In genomic region chr1:44033756-44034155, GRCh38 we compare ENCODE assay signal across 1 cellular context.
TF ChIP-seq lines count a peak whose summit lies in the region.

No MANE protein-coding gene starts in this region.

TF ChIP-seq in K562, 482 proteins besides CTCF, POLR2A, EP300 and RAD21:
- TF ChIP-seq HDAC1 (IDR thresholded peaks at IDR 0.05) (no peak), HMGN3 (IDR thresholded peaks at IDR 0.05; ENCODE audit: borderline replicate concordance, extremely low read depth, insufficient read length, low read depth, low read length) (peak; percentile 29), CGGBP1 (CRISPR knock-in tag; IDR thresholded peaks at IDR 0.05) (no peak), ETS1 (conservative IDR thresholded peaks at IDR 0.05; ENCODE audit: control insufficient read depth, low read depth, low read length) (no peak), ZNF280B (CRISPR knock-in tag; IDR thresholded peaks at IDR 0.05) (no peak), POLR2G (IDR thresholded peaks at IDR 0.05; ENCODE audit: low read depth, low read length) (peak; percentile 34; the same call in 1 of the 2 replicates), PCBP2 (IDR thresholded peaks at IDR 0.05; ENCODE audit: low read depth, low read length, poor library complexity, severe bottlenecking) (no peak), ZNF134 (CRISPR knock-in tag; conservative IDR thresholded peaks at IDR 0.05) (no peak), PHF20 (IDR thresholded peaks at IDR 0.05; ENCODE audit: partially characterized antibody) (no peak), ZNF740 (CRISPR knock-in tag; IDR thresholded peaks at IDR 0.05) (no peak), ZNF740 (tag; IDR thresholded peaks at IDR 0.05) (no peak), KDM4B (IDR thresholded peaks at IDR 0.05; ENCODE audit: borderline replicate concordance in 2 of 2, low read depth in 1 of 2) (no peak), SRF (CRISPR knock-in tag; IDR thresholded peaks at IDR 0.05) (no peak), SPI1 (IDR thresholded peaks at IDR 0.05; ENCODE audit: borderline replicate concordance, low read depth, low read length) (no peak), RBM22 (IDR thresholded peaks at IDR 0.05; ENCODE audit: low read depth, low read length, poor library complexity, severe bottlenecking) (no peak), SNAPC5 (CRISPR knock-in tag; IDR thresholded peaks at IDR 0.05) (no peak), NBN (IDR thresholded peaks at IDR 0.05; ENCODE audit: low read depth) (no peak)
- TF ChIP-seq, protein P1, sequence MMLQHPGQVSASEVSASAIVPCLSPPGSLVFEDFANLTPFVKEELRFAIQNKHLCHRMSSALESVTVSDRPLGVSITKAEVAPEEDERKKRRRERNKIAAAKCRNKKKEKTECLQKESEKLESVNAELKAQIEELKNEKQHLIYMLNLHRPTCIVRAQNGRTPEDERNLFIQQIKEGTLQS (IDR thresholded peaks at IDR 0.05), result no peak
- TF ChIP-seq, protein P1 (CRISPR knock-in tag; conservative IDR thresholded peaks at IDR 0.05), result no peak
